28 cellular contexts compared by ENCODE assay signal in the genomic region with DNA sequence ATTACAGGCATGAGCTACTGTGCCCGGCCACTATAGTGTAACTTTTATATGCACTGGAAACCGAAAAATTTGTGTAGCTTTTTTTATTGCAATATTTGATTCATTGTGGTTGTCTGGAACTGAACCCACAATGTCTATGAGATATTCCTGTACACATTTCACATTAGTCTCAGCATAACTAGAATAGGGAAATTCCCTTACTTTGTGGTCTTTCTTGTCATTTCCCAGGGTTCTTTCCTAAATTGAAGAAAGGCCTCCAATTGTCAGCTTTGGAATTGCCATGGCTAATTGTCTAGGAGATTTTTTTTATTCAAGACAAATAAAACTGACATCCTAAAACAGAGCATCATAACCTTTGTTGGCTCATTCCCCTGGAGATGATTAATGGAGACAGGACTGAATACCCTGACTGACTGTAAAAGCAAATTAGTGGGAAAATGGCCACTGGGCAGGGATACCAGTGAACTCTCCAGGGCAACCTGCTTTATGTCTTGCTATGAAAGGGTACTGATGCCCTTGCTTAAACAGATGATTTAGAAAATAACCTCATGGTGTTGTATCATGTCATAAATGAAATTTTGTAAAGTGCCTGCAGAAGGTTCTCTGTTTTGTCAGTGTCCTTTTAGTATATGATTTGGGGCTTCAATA.
"Had no signal": no experiment of that assay in that cellular context is flagged by ENCODE, and none has a peak within 500 bp of the region (broad histone marks: within the 10 kb centered on the region; RNA-seq: fewer than 3 reads in every experiment).

No MANE protein-coding gene starts in this region.

- H3K4me3 ChIP-seq: adrenal gland, breast epithelium, cardiac muscle cell, colonic mucosa had no signal

- H3K4me1 ChIP-seq: adrenal gland, breast epithelium, colonic mucosa had no signal

- H3K27me3 ChIP-seq: adrenal gland, breast epithelium, cardiac muscle cell, colonic mucosa had no signal

- H3K27ac ChIP-seq: adrenal gland, breast epithelium, cardiac muscle cell, colonic mucosa, WERI-Rb-1 had no signal

- DNase-seq: activated B cell treated with CpG ODN at 0.5 μM for 24 hours; activated CD4-positive, alpha-beta memory T cell treated with anti-CD3 and anti-CD28 coated beads for 36 hours; activated CD4-positive, alpha-beta T cell treated with anti-CD3 and anti-CD28 coated beads for 36 hours; activated CD4-positive, alpha-beta T cell treated with anti-CD3 and anti-CD28 coated beads, Interleukin-2, amount 10 ng/mL, durations not matched to agents 24 days and 14 days; activated CD4-positive, CD25-positive, alpha-beta regulatory T cell treated with anti-CD3 and anti-CD28 coated beads, Interleukin-2, amount 50 U/mL, for 72 hours; activated CD8-positive, alpha-beta memory T cell treated with anti-CD3 and anti-CD28 coated beads, Interleukin-2, amount 10 ng/mL, durations not matched to agents 7 days and 5 days; activated CD8-positive, alpha-beta memory T cell treated with anti-CD3 and anti-CD28 coated beads, Interleukin-2, amount 50 U/mL, for 4 hours; activated CD8-positive, alpha-beta T cell treated with anti-CD3 and anti-CD28 coated beads, Interleukin-2, amount 10 ng/mL, durations not matched to agents 7 days and 5 days; activated effector memory CD4-positive, alpha-beta T cell treated with anti-CD3 and anti-CD28 coated beads, Interleukin-2, amount 50 U/mL, for 16 hours; activated naive CD4-positive, alpha-beta T cell treated with anti-CD3 and anti-CD28 coated beads for 36 hours; activated naive CD8-positive, alpha-beta T cell treated with anti-CD3 and anti-CD28 coated beads for 36 hours; activated naive CD8-positive, alpha-beta T cell treated with anti-CD3 and anti-CD28 coated beads, Interleukin-2, amount 50 U/mL, for 24 hours; activated T-cell treated with anti-CD3 and anti-CD28 coated beads, Interleukin-2, amount 50 U/mL, for 1 hour; activated T-cell treated with anti-CD3 and anti-CD28 coated beads, Interleukin-2, amount 50 U/mL, for 48 hours; adrenal gland; amygdala; aorta; central memory CD4-positive, alpha-beta T cell; cerebellar nuclear complex; colonic mucosa; effector CD8-positive, alpha-beta T cell; foreskin fibroblast; head of caudate nucleus; T1000; WERI-Rb-1 had no signal

- H3K36me3 ChIP-seq: adrenal gland, breast epithelium, cardiac muscle cell, colonic mucosa, WERI-Rb-1 had no signal

- ATAC-seq: activated CD4-positive, alpha-beta T cell treated with anti-CD3 and anti-CD28 coated beads for 36 hours; activated CD8-positive, alpha-beta memory T cell treated with anti-CD3 and anti-CD28 coated beads, Interleukin-2, amount 10 ng/mL, durations not matched to agents 7 days and 5 days; activated CD8-positive, alpha-beta T cell treated with anti-CD3 and anti-CD28 coated beads, Interleukin-2, amount 10 ng/mL, durations not matched to agents 7 days and 5 days; activated naive CD8-positive, alpha-beta T cell treated with anti-CD3 and anti-CD28 coated beads, Interleukin-2, amount 50 U/mL, for 24 hours; esophagus mucosa had no signal

- H3K9me3 ChIP-seq: colonic mucosa had no signal
